In genomic region chr9:108759835-108760234, GRCh38 we compare ENCODE assay signal across 12 cellular contexts.
A peak's percentile ranks its signal among the peaks of the same experiment; 100 is the strongest.
DNase-seq lines count a peak whose midpoint lies in the region; ATAC-seq and TF ChIP-seq lines count a peak whose summit lies in the region.
"Had no signal": no experiment of that assay in that cellular context is flagged by ENCODE, and none has a peak within 500 bp of the region (broad histone marks: within the 10 kb centered on the region; RNA-seq: fewer than 3 reads in every experiment).

No MANE protein-coding gene starts in this region.

- peak overlapping the region in 2 of 4 donors; percentile 22 to 26 for H3K27ac ChIP-seq in body of pancreas
- H3K27ac ChIP-seq: 22Rv1 had no signal

- H3K4me3 ChIP-seq in body of pancreas = no peak overlapping the region

- no peaks in the 10 kb centered on the region for H3K36me3 ChIP-seq in body of pancreas (replicated peaks in 1 of 2; ENCODE audit: insufficient read depth in 1 of 2, low read depth in 2 of 2)

- ATAC-seq in body of pancreas (no peak), GM19351 (IDR thresholded peaks at IDR 0.05; ENCODE audit: unreplicated experiment) (no peak)
- ATAC-seq: CD8-positive, alpha-beta T cell had no signal

- WGBS in body of pancreas, 2 donors = 50 to 58% methylated on average over 2 of the region's 2 CpGs

- DNase-seq in DMS153 (lab: John Stamatoyannopoulos, UW) (peak; percentile 61), DMS153 treated with DMSO at 0.1 percent for 48 hours (lab: John Stamatoyannopoulos, UW; ENCODE audit: unreplicated experiment) (no peak), DMS53 (lab: John Stamatoyannopoulos, UW) (peak; percentile 69), NCI-H345 (lab: John Stamatoyannopoulos, UW) (peak; percentile 69), body of pancreas (peak; percentile 18 to 54 (median 35)), NCI-H187 treated with DMSO at 0.1 percent for 48 hours (lab: John Stamatoyannopoulos, UW) (no peak)
- no peak for DNase-seq in activated CD4-positive, CD25-positive, alpha-beta regulatory T cell (lab: John Stamatoyannopoulos, UW)
- DNase-seq: CD8-positive, alpha-beta T cell; NCI-H1048; SHP77 treated with DMSO at 0.1 percent for 48 hours had no signal

- H3K4me1 ChIP-seq in body of pancreas = peaks cover 19% of the 10 kb centered on the region

- intact Hi-C loops in body of pancreas (cut with DNase I) = no loop called here

- H3K27me3 ChIP-seq in body of pancreas = no peaks in the 10 kb centered on the region

- no peaks in the 10 kb centered on the region for H3K9me3 ChIP-seq in body of pancreas

- no peak for TF ChIP-seq CTCF in body of pancreas (IDR thresholded peaks at IDR 0.05)

- TF ChIP-seq POLR2A in body of pancreas (IDR thresholded peaks at IDR 0.05) = no peak

Comparison
In these comparisons a context has a peak if more than half of its experiments do, and no peak if none do; other contexts are left out.
1. DNase-seq: peak in DMS153 (single experiment), DMS53 (single experiment), NCI-H345 (single experiment) and body of pancreas (4 of 4); none in DMS153 treated with DMSO at 0.1 percent for 48 hours (single experiment), NCI-H187 treated with DMSO at 0.1 percent for 48 hours (single experiment) and activated CD4-positive, CD25-positive, alpha-beta regulatory T cell (0 of 4).